5 cellular contexts compared by ENCODE assay signal in genomic region chr6:143247586-143247985, GRCh38.
"Had no signal": no experiment of that assay in that cellular context is flagged by ENCODE, and none has a peak within 500 bp of the region (broad histone marks: within the 10 kb centered on the region; RNA-seq: fewer than 3 reads in every experiment).

No MANE protein-coding gene starts in this region.

- ATAC-seq: HepG2, K562 had no signal

- H3K9me3 Mint-ChIP-seq: IgD-negative memory B cell had no signal

- H3K27ac ChIP-seq: HL-60 had no signal

- H3K4me3 ChIP-seq: K562 had no signal

- DNase-seq: IMR-90 had no signal

- H3K27ac Mint-ChIP-seq: IgD-negative memory B cell had no signal

- H3K4me3 Mint-ChIP-seq: IgD-negative memory B cell had no signal

- H3K27me3 Mint-ChIP-seq: IgD-negative memory B cell had no signal
